ENCODE assay signal across 20 cellular contexts in genomic region chr19:10720607-10721125, GRCh38. TPM values are rescaled to one million over a fixed set of nuclear protein-coding genes. Genes with fewer than 3 reads are reported as not detected.
DNase-seq lines count a peak whose midpoint lies in the region; ATAC-seq and TF ChIP-seq lines count a peak whose summit lies in the region.
"Had no signal": no experiment of that assay in that cellular context is flagged by ENCODE, and none has a peak within 500 bp of the region (broad histone marks: within the 10 kb centered on the region; RNA-seq: fewer than 3 reads in every experiment).

No MANE protein-coding gene starts in this region.

- H3K9me3 Mint-ChIP-seq in activated T-cell treated with anti-CD3 and anti-CD28 coated beads, Interleukin-2, amount 50 U/mL, for 72 hours = no peaks in the 10 kb centered on the region
- no peaks in the 10 kb centered on the region for H3K9me3 Mint-ChIP-seq in progenitor cell of endocrine pancreas (ENCODE audit: low read depth)
- H3K9me3 Mint-ChIP-seq: dendritic cell treated with granulocyte-macrophage colony-stimulating factor and Interleukin-4, amounts not matched to agents 40 ng/mL and 50 ng/mL, for 4 days; nephron progenitor cell; stimulated activated naive CD8-positive, alpha-beta T cell treated with anti-CD3 and anti-CD28 coated beads, Interleukin-15, Interleukin-2, amounts not matched to agents 100 ng/mL and 50 ng/mL, for 24 hours; WTC11 had no signal

- H3K36me3 ChIP-seq in DND-41 (ENCODE audit: insufficient read depth, low read length) = peaks cover 52% of the 10 kb centered on the region

- no peak overlapping the region for H3K27ac Mint-ChIP-seq in activated T-cell treated with anti-CD3 and anti-CD28 coated beads, Interleukin-2, amount 50 U/mL, for 72 hours
- H3K27ac Mint-ChIP-seq in progenitor cell of endocrine pancreas = no peak overlapping the region
- H3K27ac Mint-ChIP-seq: nephron progenitor cell, WTC11 had no signal

- peaks cover 77% of the 10 kb centered on the region for H3K79me2 ChIP-seq in DND-41 (ENCODE audit: insufficient read depth, low read length)

- no peak overlapping the region for H3K9ac ChIP-seq in DND-41 (ENCODE audit: low read depth, low read length)

- peaks cover 41% of the 10 kb centered on the region for H3K4me1 Mint-ChIP-seq in activated T-cell treated with anti-CD3 and anti-CD28 coated beads, Interleukin-2, amount 50 U/mL, for 72 hours (ENCODE audit: low read depth)
- H3K4me1 Mint-ChIP-seq in progenitor cell of endocrine pancreas (ENCODE audit: low read depth) = peaks cover 13% of the 10 kb centered on the region

- no peak overlapping the region for H3K27ac ChIP-seq in DND-41 (ENCODE audit: low read length)

- no peaks in the 10 kb centered on the region for H3K27me3 ChIP-seq in DND-41 (ENCODE audit: insufficient read depth, low read length, poor library complexity)
- H3K27me3 ChIP-seq: body of pancreas had no signal

- no peaks in the 10 kb centered on the region for H3K27me3 Mint-ChIP-seq in activated T-cell treated with anti-CD3 and anti-CD28 coated beads, Interleukin-2, amount 50 U/mL, for 72 hours (ENCODE audit: low read depth)
- no peaks in the 10 kb centered on the region for H3K27me3 Mint-ChIP-seq in progenitor cell of endocrine pancreas
- H3K27me3 Mint-ChIP-seq: dendritic cell treated with granulocyte-macrophage colony-stimulating factor and Interleukin-4, amounts not matched to agents 40 ng/mL and 50 ng/mL, for 4 days; stimulated activated naive CD8-positive, alpha-beta T cell treated with anti-CD3 and anti-CD28 coated beads, Interleukin-15, Interleukin-2, amounts not matched to agents 100 ng/mL and 50 ng/mL, for 24 hours had no signal

- peaks cover 64% of the 10 kb centered on the region for H4K20me1 ChIP-seq in DND-41 (ENCODE audit: insufficient read depth, low read length)

- TF ChIP-seq CTCF in DND-41 (IDR thresholded peaks at IDR 0.05; ENCODE audit: borderline replicate concordance, extremely low read depth, low read length, poor library complexity, severe bottlenecking) (no peak), epithelial cell of proximal tubule (conservative IDR thresholded peaks at IDR 0.05; ENCODE audit: low read depth, low read length) (no peak), progenitor cell of endocrine pancreas (IDR thresholded peaks at IDR 0.05; ENCODE audit: unreplicated experiment) (no peak)

- no peak for DNase-seq in activated T-cell treated with anti-CD3 and anti-CD28 coated beads, Interleukin-2, amount 50 U/mL, for 72 hours
- DNase-seq in activated T-cell treated with anti-CD3 and anti-CD28 coated beads, Interleukin-2, amount 50 U/mL, for 48 hours = no peak
- DNase-seq in DND-41 = no peak
- no peak for DNase-seq in epithelial cell of proximal tubule (ENCODE audit: low read depth)
- DNase-seq in progenitor cell of endocrine pancreas (ENCODE audit: low spot score, unreplicated experiment) = no peak
- DNase-seq in kidney glomerular epithelial cell (lab: John Stamatoyannopoulos, UW) = no peak
- DNase-seq in DMS153 (lab: John Stamatoyannopoulos, UW) = no peak
- DNase-seq: activated naive CD4-positive, alpha-beta T cell treated with anti-CD3 and anti-CD28 coated beads, Interleukin-2, amount 50 U/mL, for 16 hours; body of pancreas; Calu3; MV-4-11; NCI-H2029 treated with DMSO at 0.1 percent for 48 hours; NCI-H510A; nephron progenitor cell; Right ventricle myocardium superior had no signal

- peaks cover 38% of the 10 kb centered on the region for H3K4me1 ChIP-seq in DND-41 (ENCODE audit: insufficient read depth, low read length)

- H3K4me3 ChIP-seq in DND-41 (ENCODE audit: low read depth in 1 of 2, low read length in 2 of 2) = no peak overlapping the region
- peak overlapping the region; percentile 78 for H3K4me3 ChIP-seq in epithelial cell of proximal tubule (ENCODE audit: low read depth, low read length)
- H3K4me3 ChIP-seq: body of pancreas, lung had no signal

- H3K4me2 ChIP-seq in DND-41 (ENCODE audit: insufficient read depth, low read length) = peak overlapping the region; percentile 40

- ATAC-seq in activated T-cell treated with anti-CD3 and anti-CD28 coated beads, Interleukin-2, amount 50 U/mL, for 72 hours (replicated peaks in 1 of 2) = no peak
- ATAC-seq in DND-41 (ENCODE audit: insufficient read depth, low read depth) = no peak
- ATAC-seq in HG03159 (IDR thresholded peaks at IDR 0.05; ENCODE audit: unreplicated experiment) = no peak
- ATAC-seq: body of pancreas, WTC11 had no signal

- H3K36me3 Mint-ChIP-seq in activated T-cell treated with anti-CD3 and anti-CD28 coated beads, Interleukin-2, amount 50 U/mL, for 72 hours (ENCODE audit: insufficient read depth in 2 of 2) = peaks cover 4 to 11% of the 10 kb centered on the region in 2 donors
- no peaks in the 10 kb centered on the region for H3K36me3 Mint-ChIP-seq in progenitor cell of endocrine pancreas (ENCODE audit: insufficient read depth)
- H3K36me3 Mint-ChIP-seq: WTC11 had no signal

- no peaks in the 10 kb centered on the region for H3K9me3 ChIP-seq in DND-41 (ENCODE audit: insufficient read depth, low read length, severe bottlenecking)
- H3K9me3 ChIP-seq: body of pancreas had no signal

- H3K4me3 Mint-ChIP-seq in activated T-cell treated with anti-CD3 and anti-CD28 coated beads, Interleukin-2, amount 50 U/mL, for 72 hours = peak overlapping the region; percentile 29 to 55
- H3K4me3 Mint-ChIP-seq in progenitor cell of endocrine pancreas (ENCODE audit: low read depth) = peak overlapping the region; percentile 14

- no peak overlapping the region for H2AFZ ChIP-seq in DND-41 (ENCODE audit: low read depth, low read length)

RNA-seq across cellular contexts. Expression of gene DNM2, which starts 2.8 kb away (rescaled TPM):
- 100 to 1,000 TPM; 241 to 266 TPM for total RNA-seq in activated T-cell treated with anti-CD3 and anti-CD28 coated beads, Interleukin-2, amount 50 U/mL, for 72 hours
- total RNA-seq in epithelial cell of proximal tubule (94.5 and 103 TPM in 2 replicates), progenitor cell of endocrine pancreas (124 and 127 TPM in 2 replicates)

RNA-seq across cellular contexts. Expression of gene QTRT1, which starts 19.4 kb away (rescaled TPM):
- total RNA-seq in activated T-cell treated with anti-CD3 and anti-CD28 coated beads, Interleukin-2, amount 50 U/mL, for 72 hours = 10 to 100 TPM; 48.9 to 49.5 TPM
- total RNA-seq in epithelial cell of proximal tubule (21.7 and 33.4 TPM in 2 replicates), progenitor cell of endocrine pancreas (53.9 and 59.3 TPM in 2 replicates)
